8 cellular contexts compared by ENCODE assay signal in the genomic region with DNA sequence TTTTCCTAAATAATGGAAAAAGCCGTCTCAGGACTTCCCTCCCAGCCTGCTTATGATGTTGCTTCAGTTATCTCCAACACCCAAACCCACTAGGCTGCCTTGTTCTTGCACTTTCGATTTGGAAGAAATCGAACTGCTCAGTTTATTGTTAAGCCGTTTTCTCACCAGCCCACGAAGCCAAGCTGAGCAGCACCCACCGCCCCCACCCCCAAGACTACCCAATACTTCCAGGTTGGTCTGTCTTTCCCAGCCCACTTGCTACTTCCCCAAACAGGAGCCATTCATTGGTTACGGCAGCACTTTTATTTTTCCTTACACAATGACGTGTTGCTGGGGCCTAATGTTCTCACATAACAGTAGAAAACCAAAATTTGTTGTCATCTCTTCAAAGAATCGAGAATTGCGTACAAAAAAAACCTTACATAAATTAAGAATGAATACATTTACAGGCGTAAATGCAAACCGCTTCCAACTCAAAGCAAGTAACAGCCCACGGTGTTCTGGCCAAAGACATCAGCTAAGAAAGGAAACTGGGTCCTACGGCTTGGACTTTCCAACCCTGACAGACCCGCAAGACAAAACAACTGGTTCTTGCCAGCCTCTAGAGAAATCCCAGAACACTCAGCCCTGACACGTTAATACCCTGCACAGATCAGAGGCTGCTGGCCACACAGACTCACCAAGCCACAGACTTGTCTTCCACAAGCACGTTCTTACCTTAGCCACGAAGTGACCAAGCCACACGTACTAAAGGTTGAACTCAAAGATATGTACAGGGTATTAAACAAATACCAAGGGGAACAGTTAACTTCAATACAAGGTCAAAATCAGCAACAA. TPM values are rescaled to one million over a fixed set of nuclear protein-coding genes. Genes with fewer than 3 reads are reported as not detected.
DNase-seq lines count a peak whose midpoint lies in the region; ATAC-seq and TF ChIP-seq lines count a peak whose summit lies in the region.

No MANE protein-coding gene starts in this region.

- H3K4me1 Mint-ChIP-seq in activated naive CD8-positive, alpha-beta T cell treated with anti-CD3 and anti-CD28 coated beads for 36 hours: peaks cover 21% of the 10 kb centered on the region

- peaks cover 11% of the 10 kb centered on the region for H3K27me3 Mint-ChIP-seq in activated naive CD8-positive, alpha-beta T cell treated with anti-CD3 and anti-CD28 coated beads for 36 hours

- peak overlapping the region; percentile 96 for H3K4me3 Mint-ChIP-seq in activated naive CD8-positive, alpha-beta T cell treated with anti-CD3 and anti-CD28 coated beads for 36 hours

- ATAC-seq in HG02981 (IDR thresholded peaks at IDR 0.05; ENCODE audit: unreplicated experiment): no peak

- peaks cover 43% of the 10 kb centered on the region for H3K36me3 Mint-ChIP-seq in activated naive CD8-positive, alpha-beta T cell treated with anti-CD3 and anti-CD28 coated beads for 36 hours

- no peak for DNase-seq in AG10803 (ENCODE audit: low read depth)
- DNase-seq in Kasumi-1 (lab: John Stamatoyannopoulos, UW): peak; percentile 59 to 74
- DNase-seq in activated naive CD8-positive, alpha-beta T cell treated with anti-CD3 and anti-CD28 coated beads for 36 hours: no peak
- peak; percentile 35 for DNase-seq in iris pigment epithelial cell (ENCODE audit: low read depth)
- peak; percentile 56 for DNase-seq in stimulated activated naive CD4-positive, alpha-beta T cell treated with Interleukin-2 at 50 U/mL for 16 hours (lab: John Stamatoyannopoulos, UW)
- DNase-seq in NCI-H748 (lab: John Stamatoyannopoulos, UW; ENCODE audit: unreplicated experiment): no peak
- DNase-seq in LoVo (ENCODE audit: low spot score): no peak

- H3K4me3 ChIP-seq in AG10803 (ENCODE audit: low read length): peak overlapping the region; percentile 95

- H3K9me3 Mint-ChIP-seq in activated naive CD8-positive, alpha-beta T cell treated with anti-CD3 and anti-CD28 coated beads for 36 hours: peaks cover 1% of the 10 kb centered on the region

- H3K27ac Mint-ChIP-seq in activated naive CD8-positive, alpha-beta T cell treated with anti-CD3 and anti-CD28 coated beads for 36 hours: peak overlapping the region; percentile 93

- TF ChIP-seq CTCF in AG10803 (conservative IDR thresholded peaks at IDR 0.05; ENCODE audit: low read length): no peak

RNA-seq across cellular contexts. Expression of a gene that starts 2.7 kb away (rescaled TPM):
- total RNA-seq in activated naive CD8-positive, alpha-beta T cell treated with anti-CD3 and anti-CD28 coated beads for 36 hours: 1,000 to 10,000 TPM; 4,989 to 4,998 TPM

RNA-seq across cellular contexts. Expression of a gene that starts 18.3 kb away (rescaled TPM):
- under 1 TPM; 0.29 to 0.36 TPM for total RNA-seq in activated naive CD8-positive, alpha-beta T cell treated with anti-CD3 and anti-CD28 coated beads for 36 hours

RNA-seq across cellular contexts. Expression of a gene that starts 42.2 kb away (rescaled TPM):
- 10 to 100 TPM; 48.1 to 51.1 TPM for total RNA-seq in activated naive CD8-positive, alpha-beta T cell treated with anti-CD3 and anti-CD28 coated beads for 36 hours

Comparison
In these comparisons a context has a peak if more than half of its experiments do, and no peak if none do; other contexts are left out.
1. DNase-seq: peak in Kasumi-1 (2 of 2), iris pigment epithelial cell (single experiment) and stimulated activated naive CD4-positive, alpha-beta T cell treated with Interleukin-2 at 50 U/mL for 16 hours (single experiment); none in AG10803 (single experiment), activated naive CD8-positive, alpha-beta T cell treated with anti-CD3 and anti-CD28 coated beads for 36 hours (single experiment), NCI-H748 (single experiment) and LoVo (single experiment).